8 cellular contexts compared by ENCODE assay signal in the genomic region with DNA sequence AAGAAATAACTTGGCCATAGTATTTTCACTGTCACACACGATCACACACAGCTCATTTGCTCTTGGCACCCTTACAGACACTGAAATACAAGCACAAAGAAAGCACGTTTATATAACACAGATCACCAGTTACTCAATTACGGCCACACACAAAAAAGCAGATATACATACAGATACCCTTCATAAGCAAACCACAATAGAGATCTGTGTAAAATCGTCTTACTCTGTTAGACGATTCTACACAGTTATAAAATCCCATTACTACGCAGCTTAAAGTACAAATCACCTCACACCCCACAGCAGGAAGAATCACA. TPM values are rescaled to one million over a fixed set of nuclear protein-coding genes. Genes with fewer than 3 reads are reported as not detected.
A peak's percentile ranks its signal among the peaks of the same experiment; 100 is the strongest.
DNase-seq lines count a peak whose midpoint lies in the region; FAIRE-seq and TF ChIP-seq lines count a peak whose summit lies in the region.

No MANE protein-coding gene starts in this region.

- H3K4me1 Mint-ChIP-seq in activated naive CD8-positive, alpha-beta T cell treated with anti-CD3 and anti-CD28 coated beads for 36 hours = peaks cover 18% of the 10 kb centered on the region

- peak overlapping the region; percentile 74 for H3K9ac ChIP-seq in keratinocyte (ENCODE audit: control insufficient read depth, extremely low read depth, insufficient read depth, low read length)

- dilution Hi-C loops in keratinocyte (cut with MboI; ENCODE audit: extremely low pct_ligation_motif_present, low sequenced_read_pairs) = no loop called here

- H4K20me1 ChIP-seq in keratinocyte (ENCODE audit: control insufficient read depth, extremely low read depth, insufficient read depth, low read length) = no peaks in the 10 kb centered on the region

- H3K27me3 ChIP-seq in keratinocyte (ENCODE audit: control insufficient read depth, extremely low read depth, insufficient read depth, low read length) = no peaks in the 10 kb centered on the region

- DNase-seq in activated naive CD8-positive, alpha-beta T cell treated with anti-CD3 and anti-CD28 coated beads for 36 hours = no peak
- no peak for DNase-seq in keratinocyte (ENCODE audit: low read depth, low spot score)
- no peak for DNase-seq in GM12891 (ENCODE audit: insufficient read length, low spot score)
- DNase-seq in NCI-H2196 treated with DMSO at 0.1 percent for 48 hours (lab: John Stamatoyannopoulos, UW; ENCODE audit: unreplicated experiment) = no peak
- DNase-seq in D341Med (ENCODE audit: low spot score) = no peak

- peak overlapping the region; percentile 94 for H3K27ac Mint-ChIP-seq in activated naive CD8-positive, alpha-beta T cell treated with anti-CD3 and anti-CD28 coated beads for 36 hours

- TF ChIP-seq CTCF in 22Rv1 (IDR thresholded peaks at IDR 0.05) = no peak
- no peak for TF ChIP-seq CTCF in HEK293 (tag by site-specific recombination; IDR thresholded peaks at IDR 0.05)
- TF ChIP-seq CTCF in keratinocyte (optimal IDR thresholded peaks at IDR 0.05 in 1 of 3, IDR thresholded peaks at IDR 0.05 in 1 of 3, conservative IDR thresholded peaks at IDR 0.05 in 1 of 3; ENCODE audit: extremely low read depth in 1 of 3, insufficient read depth in 2 of 3, low read length in 3 of 3) = no peak

- no peaks in the 10 kb centered on the region for H3K27me3 Mint-ChIP-seq in activated naive CD8-positive, alpha-beta T cell treated with anti-CD3 and anti-CD28 coated beads for 36 hours

- peak overlapping the region; percentile 97 for H3K4me3 Mint-ChIP-seq in activated naive CD8-positive, alpha-beta T cell treated with anti-CD3 and anti-CD28 coated beads for 36 hours

- H3K4me3 ChIP-seq in HEK293 (ENCODE audit: low read depth, low read length) (peak overlapping the region; percentile 73), keratinocyte (ENCODE audit: control insufficient read depth in 2 of 3, extremely low read depth in 1 of 3, insufficient read depth in 2 of 3, low read depth in 1 of 3, low read length in 3 of 3) (peak overlapping the region; percentile 73 to 91 (median 82))

- H3K9me1 ChIP-seq in keratinocyte (ENCODE audit: control insufficient read depth, extremely low read depth, insufficient read depth, low read length) = no peaks in the 10 kb centered on the region

- peak overlapping the region; percentile 78 for H3K27ac ChIP-seq in 22Rv1
- peak overlapping the region; percentile 57 for H3K27ac ChIP-seq in HEK293 (ENCODE audit: extremely low read depth, low read depth, low read length)
- peak overlapping the region; percentile 34 for H3K27ac ChIP-seq in keratinocyte (ENCODE audit: control insufficient read depth, insufficient read depth, low read length)
- peak overlapping the region; percentile 88 for H3K27ac ChIP-seq in temporal lobe (ENCODE audit: low read depth, low read length)

- peak overlapping the region; percentile 91 for H2AFZ ChIP-seq in keratinocyte (ENCODE audit: control insufficient read depth, low read length)

- H3K36me3 ChIP-seq in HEK293 (ENCODE audit: control insufficient read depth in 2 of 2, insufficient read depth in 1 of 2, low read length in 2 of 2) (peaks cover 14 to 21% of the 10 kb centered on the region in 2 experiments), keratinocyte (ENCODE audit: control insufficient read depth in 2 of 2, extremely low read depth in 1 of 2, insufficient read depth in 2 of 2, low read length in 2 of 2) (no peaks in the 10 kb centered on the region)

- H3K9me3 Mint-ChIP-seq in activated naive CD8-positive, alpha-beta T cell treated with anti-CD3 and anti-CD28 coated beads for 36 hours = peaks cover 25% of the 10 kb centered on the region

- CTCF ChIA-PET in HEK293 (lab: Yijun Ruan, JAX) = interaction anchor here (0.5 to 1.5 kb wide), 4 partner anchors 9 to 1325 kb away, joined by 3 to 4 read pairs (median 4); a partner anchor contains a TSS

- H3K4me1 ChIP-seq in HEK293 (ENCODE audit: control insufficient read depth, insufficient read depth, low read length) = peaks cover 7% of the 10 kb centered on the region; the same call in 1 of the 2 replicates
- H3K4me1 ChIP-seq in keratinocyte (ENCODE audit: control insufficient read depth, extremely low read depth, insufficient read depth, low read length) = peaks cover 8% of the 10 kb centered on the region

- H3K36me3 Mint-ChIP-seq in activated naive CD8-positive, alpha-beta T cell treated with anti-CD3 and anti-CD28 coated beads for 36 hours = peaks cover 53% of the 10 kb centered on the region

- FAIRE-seq in keratinocyte (lab: Jason Lieb, UNC) (peak; percentile 39), GM12891 (lab: Jason Lieb, UNC) (no peak)

- peaks cover 7% of the 10 kb centered on the region for H3K9me3 ChIP-seq in HEK293 (ENCODE audit: control insufficient read depth, insufficient read depth, low read depth, low read length)
- H3K9me3 ChIP-seq in keratinocyte (ENCODE audit: control insufficient read depth, low read depth, low read length) = no peaks in the 10 kb centered on the region

- H3K4me2 ChIP-seq in keratinocyte (ENCODE audit: control insufficient read depth, extremely low read depth, insufficient read depth, low read depth, low read length) = peak overlapping the region; percentile 92

- H3K79me2 ChIP-seq in keratinocyte (ENCODE audit: control insufficient read depth, insufficient read depth, low read length) = peaks cover 19% of the 10 kb centered on the region

- POLR2A ChIA-PET in HEK293 (lab: Yijun Ruan, JAX) = interaction anchor here (0.5 to 1.8 kb wide), 30 partner anchors 9 to 1552 kb away, joined by 3 to 12 read pairs (median 5); a partner anchor contains a TSS

- TF ChIP-seq POLR2A in GM12891 (IDR thresholded peaks at IDR 0.05; ENCODE audit: low read depth, low read length) = no peak

TF ChIP-seq in HEK293, 187 proteins besides CTCF, POLR2A, EP300 and RAD21 (continues in another document):
- TF ChIP-seq ZBTB48 (tag by site-specific recombination; IDR thresholded peaks at IDR 0.05) (no peak), ZNF157 (tag by site-specific recombination; IDR thresholded peaks at IDR 0.05) (peak; percentile 56), ZBTB21 (tag by site-specific recombination; IDR thresholded peaks at IDR 0.05) (peak; percentile 64; the same call in 1 of the 2 replicates), ZNF558 (tag by site-specific recombination; IDR thresholded peaks at IDR 0.05) (peak; percentile 83), ZNF433 (tag by site-specific recombination; IDR thresholded peaks at IDR 0.05; ENCODE audit: low read depth) (peak; percentile 20; the same call in 1 of the 2 replicates), ZNF266 (tag by site-specific recombination; IDR thresholded peaks at IDR 0.05; ENCODE audit: low read depth) (0 out of 2 replicates have a peak, but pooled peaks have one; percentile 36), ZNF274 (IDR thresholded peaks at IDR 0.05; ENCODE audit: low read length) (no peak), ZNF274 (tag by site-specific recombination; IDR thresholded peaks at IDR 0.05; ENCODE audit: borderline replicate concordance) (no peak)
- TF ChIP-seq, protein P1, sequence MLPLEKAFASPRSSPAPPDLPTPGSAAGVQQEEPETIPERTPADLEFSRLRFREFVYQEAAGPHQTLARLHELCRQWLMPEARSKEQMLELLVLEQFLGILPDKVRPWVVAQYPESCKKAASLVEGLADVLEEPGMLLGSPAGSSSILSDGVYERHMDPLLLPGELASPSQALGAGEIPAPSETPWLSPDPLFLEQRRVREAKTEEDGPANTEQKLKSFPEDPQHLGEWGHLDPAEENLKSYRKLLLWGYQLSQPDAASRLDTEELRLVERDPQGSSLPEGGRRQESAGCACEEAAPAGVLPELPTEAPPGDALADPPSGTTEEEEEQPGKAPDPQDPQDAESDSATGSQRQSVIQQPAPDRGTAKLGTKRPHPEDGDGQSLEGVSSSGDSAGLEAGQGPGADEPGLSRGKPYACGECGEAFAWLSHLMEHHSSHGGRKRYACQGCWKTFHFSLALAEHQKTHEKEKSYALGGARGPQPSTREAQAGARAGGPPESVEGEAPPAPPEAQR (tag by site-specific recombination; IDR thresholded peaks at IDR 0.05) = no peak

TF ChIP-seq in GM12891, 5 proteins besides CTCF, POLR2A, EP300 and RAD21:
- TF ChIP-seq POU2F2 (IDR thresholded peaks at IDR 0.05; ENCODE audit: low read depth, low read length) (no peak), PAX5 (IDR thresholded peaks at IDR 0.05; ENCODE audit: insufficient read depth, low read length, severe bottlenecking) (no peak), POLR2AphosphoS5 (IDR thresholded peaks at IDR 0.05; ENCODE audit: low read depth, low read length) (no peak; the same call in 1 of the 2 replicates), TAF1 (IDR thresholded peaks at IDR 0.05; ENCODE audit: low read depth, low read length) (no peak), SPI1 (IDR thresholded peaks at IDR 0.05; ENCODE audit: low read depth, low read length) (no peak)

RNA-seq across cellular contexts. Expression of a gene that starts 0.7 kb away (rescaled TPM):
- total RNA-seq in activated naive CD8-positive, alpha-beta T cell treated with anti-CD3 and anti-CD28 coated beads for 36 hours = 10 to 100 TPM; 15.1 to 18.3 TPM
- polyA plus RNA-seq in keratinocyte = 2.6 to 5.0 TPM (median 3.3 TPM) in 3 replicates
- polyA plus RNA-seq in keratinocyte (2011; ENCODE audit: low read depth) = 2.0 TPM
- polyA plus RNA-seq in keratinocyte (2011; cell fraction: cytosol; rRNA removed) = 1.9 and 4.6 TPM in 2 replicates
- polyA plus RNA-seq in keratinocyte (2011; cell fraction: nucleus; rRNA removed) = 4.8 and 5.9 TPM in 2 replicates
- 3.1 and 5.0 TPM in 2 replicates for polyA plus RNA-seq in keratinocyte (2012; ENCODE audit: low replicate concordance)
- polyA minus RNA-seq in keratinocyte = 0.92 to 6.4 TPM (median 3.9 TPM) in 3 replicates
- polyA minus RNA-seq in keratinocyte (2011; cell fraction: cytosol; rRNA and poly(A)+ RNA removed) = 7.3 TPM
- polyA minus RNA-seq in keratinocyte (2011; cell fraction: nucleus; rRNA and poly(A)+ RNA removed) = 3.9 and 4.3 TPM in 2 replicates
- 31.5 TPM for total RNA-seq in temporal lobe
- polyA plus RNA-seq in GM12891 (2012; ENCODE audit: low read depth, missing spikeins) = 3.2 TPM

Comparison
In these comparisons a context has a peak if more than half of its experiments do, and no peak if none do; other contexts are left out.
1. H3K27ac ChIP-seq: peak in every context shown above with its lines; median percentile 88 in temporal lobe; 78 in 22Rv1; 57 in HEK293; 34 in keratinocyte.